Comparison of ENCODE assay signal across 1 cellular context in genomic region chr10:8088504-8088903, GRCh38.
TF ChIP-seq lines count a peak whose summit lies in the region.

No MANE protein-coding gene starts in this region.

TF ChIP-seq in GM12878, 131 proteins besides CTCF, POLR2A, EP300 and RAD21 (continued from another document):
- no peak for TF ChIP-seq RELB (IDR thresholded peaks at IDR 0.05; ENCODE audit: low read depth)
- TF ChIP-seq SP1 (IDR thresholded peaks at IDR 0.05; ENCODE audit: low read depth, low read length), result no peak
- TF ChIP-seq HDAC2 (IDR thresholded peaks at IDR 0.05), result no peak
